In genomic region chr16:30829130-30830071, GRCh38 we compare ENCODE assay signal across 20 cellular contexts. TPM values are rescaled to one million over a fixed set of nuclear protein-coding genes. Genes with fewer than 3 reads are reported as not detected.
DNase-seq lines count a peak whose midpoint lies in the region; ATAC-seq, FAIRE-seq and TF ChIP-seq lines count a peak whose summit lies in the region.
"Had no signal": no experiment of that assay in that cellular context is flagged by ENCODE, and none has a peak within 500 bp of the region (broad histone marks: within the 10 kb centered on the region; RNA-seq: fewer than 3 reads in every experiment).

No MANE protein-coding gene starts in this region.

- FAIRE-seq in RCC 7860 (lab: Jason Lieb, UNC): no peak

- peak; percentile 41 for TF ChIP-seq CTCF in epithelial cell of proximal tubule (conservative IDR thresholded peaks at IDR 0.05; ENCODE audit: low read depth, low read length)

- ATAC-seq in GM21423 (IDR thresholded peaks at IDR 0.05; ENCODE audit: unreplicated experiment) (no peak), HG02884 (IDR thresholded peaks at IDR 0.05; ENCODE audit: unreplicated experiment) (no peak)
- ATAC-seq: effector memory CD8-positive, alpha-beta T cell; foreskin keratinocyte; psoas muscle had no signal

- DNase-seq in AG08396 (ENCODE audit: low spot score) (peak; percentile 61), MV-4-11 (lab: John Stamatoyannopoulos, UW) (peak; percentile 9), epithelial cell of proximal tubule (ENCODE audit: low read depth) (no peak), myocyte (ENCODE audit: low read depth) (peak; percentile 48), RCC 7860 (ENCODE audit: low spot score) (no peak)
- no peak for DNase-seq in activated effector memory CD4-positive, alpha-beta T cell treated with anti-CD3 and anti-CD28 coated beads, Interleukin-2, amount 50 U/mL, for 16 hours
- DNase-seq: activated CD4-positive, alpha-beta T cell treated with anti-CD3 and anti-CD28 coated beads, Interleukin-2, amount 50 U/mL, for 4 hours; activated naive CD8-positive, alpha-beta T cell treated with anti-CD3 and anti-CD28 coated beads for 36 hours; activated T-cell treated with anti-CD3 and anti-CD28 coated beads, Interleukin-2, amount 50 U/mL, for 24 hours; effector memory CD8-positive, alpha-beta T cell; foreskin keratinocyte; H7; MG63; NCI-H2029 treated with DMSO at 0.1 percent for 48 hours; NCI-H774; PC-9; psoas muscle had no signal

- H3K4me3 ChIP-seq in epithelial cell of proximal tubule (ENCODE audit: low read depth, low read length): no peak overlapping the region
- H3K4me3 ChIP-seq: cardiac muscle cell, MG63, PC-9, psoas muscle had no signal

RNA-seq across cellular contexts. Expression of gene ZNF629, which starts 42.4 kb away (rescaled TPM):
- total RNA-seq in epithelial cell of proximal tubule: 11.4 and 14.0 TPM in 2 replicates
- 24.3 and 28.7 TPM in 2 replicates for total RNA-seq in myocyte
- polyA plus RNA-seq in myocyte (2012): 15.4 TPM

Comparison
In these comparisons a context has a peak if more than half of its experiments do, and no peak if none do; other contexts are left out.
1. DNase-seq: peak in AG08396 (single experiment), MV-4-11 (single experiment) and myocyte (single experiment); none in epithelial cell of proximal tubule (single experiment), activated effector memory CD4-positive, alpha-beta T cell treated with anti-CD3 and anti-CD28 coated beads, Interleukin-2, amount 50 U/mL, for 16 hours (single experiment) and RCC 7860 (single experiment).